Comparison of ENCODE assay signal across 22 cellular contexts in the genomic region with DNA sequence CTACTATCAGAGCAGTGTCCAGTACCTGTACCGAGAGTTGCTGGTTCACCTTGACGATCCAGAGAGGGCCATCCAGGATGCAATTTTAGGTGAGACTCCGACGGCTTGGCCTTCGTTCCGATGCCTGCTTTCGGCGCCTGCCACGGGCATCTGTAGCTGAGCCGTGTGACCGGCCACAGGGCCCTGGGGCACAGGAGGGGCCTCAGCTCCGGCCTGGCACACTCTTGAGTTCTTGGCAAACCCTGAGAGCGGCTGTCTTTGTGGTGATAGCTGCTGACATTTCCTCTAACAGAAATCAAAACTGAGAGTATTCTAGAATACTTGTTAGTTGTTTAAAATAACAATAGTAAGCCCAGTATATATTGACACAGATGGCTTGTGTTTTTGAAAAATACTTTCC. TPM values are rescaled to one million over a fixed set of nuclear protein-coding genes. Genes with fewer than 3 reads are reported as not detected.
DNase-seq lines count a peak whose midpoint lies in the region; ATAC-seq and TF ChIP-seq lines count a peak whose summit lies in the region.
"Had no signal": no experiment of that assay in that cellular context is flagged by ENCODE, and none has a peak within 500 bp of the region (broad histone marks: within the 10 kb centered on the region; RNA-seq: fewer than 3 reads in every experiment).

No MANE protein-coding gene starts in this region.

- TF ChIP-seq CTCF in heart left ventricle (IDR thresholded peaks at IDR 0.05) (no peak), Calu3 (IDR thresholded peaks at IDR 0.05; ENCODE audit: unreplicated experiment) (no peak)

- no TSS peak for BruUV-seq in Calu3 (replicated peaks; lab: Mats Ljungman, UMichigan)

- intact Hi-C loops in heart left ventricle (cut with DNase I) (loop anchor here in 3 of 10 donors (5.0 to 10.0 kb wide), 2 partner anchors 55 to 172 kb away; a partner anchor contains a TSS), Calu3 (cut with micrococcal nuclease; ENCODE audit: unreplicated experiment) (no loop called here)

- WGBS in heart left ventricle, 4 donors, result 50 to 64% (median 60%) methylated on average over 6 to 13 of the region's 13 CpGs

- CTCF ChIA-PET in Calu3 (lab: Charles Lee), result no interaction called here

- H3K36me3 Mint-ChIP-seq in Calu3 (ENCODE audit: insufficient read depth, unreplicated experiment), result peaks cover 66% of the 10 kb centered on the region

- H3K4me1 Mint-ChIP-seq in Calu3 (ENCODE audit: low read depth, unreplicated experiment), result no peaks in the 10 kb centered on the region
- H3K4me1 Mint-ChIP-seq: naive thymus-derived CD8-positive, alpha-beta T cell had no signal

- TF ChIP-seq POLR2A in heart left ventricle (IDR thresholded peaks at IDR 0.05), result no peak

- DNase-seq in D341Med (ENCODE audit: low spot score) (peak; percentile 20), brain pericyte (ENCODE audit: low read depth, low spot score) (peak; percentile 72), heart left ventricle (peak; percentile 54 to 77 (median 61)), midbrain (lab: John Stamatoyannopoulos, UW) (peak; percentile 20), Calu3 (no peak), AG08396 (ENCODE audit: low spot score) (no peak), NCI-H82 (lab: John Stamatoyannopoulos, UW) (no peak)
- no peak for DNase-seq in activated CD4-positive, alpha-beta T cell treated with anti-CD3 and anti-CD28 coated beads for 1 hour
- DNase-seq: ACHN; activated CD4-positive, alpha-beta T cell treated with anti-CD3 and anti-CD28 coated beads, Interleukin-2, amount 50 U/mL, for 4 hours; activated CD4-positive, CD25-positive, alpha-beta regulatory T cell; activated naive CD4-positive, alpha-beta T cell treated with Interleukin-2 at 50 U/mL for 16 hours; cerebellar nuclear complex; DND-41; GOT3; HFFc6; IMR-90; naive thymus-derived CD8-positive, alpha-beta T cell; stimulated activated CD4-positive, alpha-beta T cell treated with anti-CD3 and anti-CD28 coated beads, Interleukin-15, amount 100 ng/mL, for 24 hours; stimulated activated CD4-positive, alpha-beta T cell treated with anti-CD3 and anti-CD28 coated beads, Interleukin-4, amount 100 ng/mL, for 4 hours had no signal

- ATAC-seq in heart left ventricle, result peak; percentile 68 to 80 (median 75)
- ATAC-seq: naive thymus-derived CD8-positive, alpha-beta T cell had no signal

- H3K27ac ChIP-seq in heart left ventricle, result peak overlapping the region in 10 of 12 donors; percentile 46 to 88 (median 68)
- H3K27ac ChIP-seq: BLaER1 had no signal

- no peak overlapping the region for H3K4me3 Mint-ChIP-seq in Calu3 (ENCODE audit: low read depth, unreplicated experiment)
- H3K4me3 Mint-ChIP-seq: HFFc6; naive thymus-derived CD8-positive, alpha-beta T cell; type B pancreatic cell had no signal

- H3K4me3 ChIP-seq in heart left ventricle, result no peak overlapping the region
- H3K4me3 ChIP-seq: BLaER1 had no signal

- H3K36me3 ChIP-seq in heart left ventricle, result peaks cover 0 to 77% (median 46%) of the 10 kb centered on the region in 9 donors

- H3K27me3 ChIP-seq in heart left ventricle, result no peaks in the 10 kb centered on the region
- H3K27me3 ChIP-seq: BLaER1 had no signal

- H3K9me3 Mint-ChIP-seq in Calu3 (ENCODE audit: low read depth, unreplicated experiment), result no peaks in the 10 kb centered on the region
- H3K9me3 Mint-ChIP-seq: HFFc6; naive thymus-derived CD8-positive, alpha-beta T cell; type B pancreatic cell had no signal

- no peaks in the 10 kb centered on the region for H3K27me3 Mint-ChIP-seq in Calu3 (ENCODE audit: unreplicated experiment)
- H3K27me3 Mint-ChIP-seq: naive thymus-derived CD8-positive, alpha-beta T cell; type B pancreatic cell had no signal

- H3K4me1 ChIP-seq in heart left ventricle, result peaks cover 0 to 31% (median 6%) of the 10 kb centered on the region in 12 donors
- H3K4me1 ChIP-seq: BLaER1 had no signal

- no peaks in the 10 kb centered on the region for H3K9me3 ChIP-seq in heart left ventricle
- H3K9me3 ChIP-seq: BLaER1 had no signal

- no peak overlapping the region for H3K27ac Mint-ChIP-seq in Calu3 (ENCODE audit: unreplicated experiment)
- H3K27ac Mint-ChIP-seq: HFFc6, type B pancreatic cell had no signal

RNA-seq across cellular contexts. Expression of a gene that starts 52.2 kb away (rescaled TPM):
- total RNA-seq in heart left ventricle (100 to 1,000 TPM; 117 to 203 (median 157) TPM), Calu3 (2022) (218 and 252 TPM in 2 replicates)
- polyA plus RNA-seq in heart left ventricle, result 100 to 1,000 TPM; 111 to 148 TPM

RNA-seq across cellular contexts. Expression of a gene that starts 53.0 kb away (rescaled TPM):
- 10 to 100 TPM; 11.4 to 22.2 (median 18.4) TPM for total RNA-seq in heart left ventricle
- 10 to 100 TPM in 1 of 2 donors, 1 to 10 TPM in 1; 4.1 to 15.3 TPM for polyA plus RNA-seq in heart left ventricle
- 24.8 and 28.3 TPM in 2 replicates for total RNA-seq in Calu3 (2022)

RNA-seq across cellular contexts. Expression of a gene that starts 53.6 kb away (rescaled TPM):
- total RNA-seq in heart left ventricle (10 to 100 TPM; 13.9 to 45.8 (median 23.7) TPM), Calu3 (2022) (54.0 and 57.2 TPM in 2 replicates)
- 10 to 100 TPM in 1 of 2 donors, 1 to 10 TPM in 1; 7.2 to 15.3 TPM for polyA plus RNA-seq in heart left ventricle

Comparison
In these comparisons a context has a peak if more than half of its experiments do, and no peak if none do; other contexts are left out.
1. DNase-seq: peak in D341Med (single experiment), brain pericyte (single experiment), heart left ventricle (5 of 5) and midbrain (single experiment); none in activated CD4-positive, alpha-beta T cell treated with anti-CD3 and anti-CD28 coated beads for 1 hour (single experiment), Calu3 (single experiment), AG08396 (single experiment) and NCI-H82 (single experiment).